8 cellular contexts compared by ENCODE assay signal in genomic region chr10:117541909-117542705, GRCh38. TPM values are rescaled to one million over a fixed set of nuclear protein-coding genes. Genes with fewer than 3 reads are reported as not detected.
DNase-seq lines count a peak whose midpoint lies in the region; ATAC-seq and TF ChIP-seq lines count a peak whose summit lies in the region.

No MANE protein-coding gene starts in this region.

- H3K56ac ChIP-seq in IMR-90 (ENCODE audit: extremely low read depth, insufficient read depth, low read length), result no peak overlapping the region

- H3K14ac ChIP-seq in IMR-90 (replicated peaks; ENCODE audit: low read depth, low read length), result no peak overlapping the region

- H2BK15ac ChIP-seq in IMR-90 (ENCODE audit: low read depth, low read length), result no peak overlapping the region

- TF ChIP-seq RAD21 in IMR-90 (IDR thresholded peaks at IDR 0.05; ENCODE audit: low read length), result no peak

- no peak overlapping the region for H3K9ac ChIP-seq in BLaER1 treated with 17β-estradiol and CSF1 and Interleukin-3, amounts not matched to agents 10 nM and 100 nM
- no peak overlapping the region for H3K9ac ChIP-seq in IMR-90 (ENCODE audit: low read depth, low read length)

- ATAC-seq in IMR-90 (ENCODE audit: low read depth), result no peak
- ATAC-seq in GM18511 (IDR thresholded peaks at IDR 0.05; ENCODE audit: unreplicated experiment), result no peak
- ATAC-seq in HG03460 (IDR thresholded peaks at IDR 0.05; ENCODE audit: unreplicated experiment), result no peak

- TF ChIP-seq CTCF in IMR-90 (conservative IDR thresholded peaks at IDR 0.05; ENCODE audit: low read depth, low read length), result no peak

- H3K9me3 ChIP-seq in BLaER1 treated with 17β-estradiol and CSF1 and Interleukin-3, amounts not matched to agents 10 nM and 100 nM (replicated peaks in 1 of 11), result peaks cover 22 to 32% (median 29%) of the 10 kb centered on the region in 11 experiments
- peaks cover 5% of the 10 kb centered on the region; the same call in 1 of the 2 replicates for H3K9me3 ChIP-seq in IMR-90 (ENCODE audit: control insufficient read depth, insufficient read depth, low read length)

- no peak overlapping the region for H4K5ac ChIP-seq in IMR-90 (ENCODE audit: low read depth, low read length)

- BruUV-seq in IMR-90 (replicated peaks; lab: Mats Ljungman, UMichigan), result no TSS peak

- no peak overlapping the region for H3K4ac ChIP-seq in IMR-90 (ENCODE audit: low read depth, low read length)

- no peak for TF ChIP-seq POLR2A in IMR-90 (IDR thresholded peaks at IDR 0.05; ENCODE audit: low read depth, low read length)

- WGBS in IMR-90 (ENCODE audit: extremely low coverage in 2 of 2, insufficient read length in 1 of 2), 2 experiments, result 2% methylated on average over 13 of the region's 62 CpGs; no CpG with 5 or more reads in 1 of the 2 experiments

- no peak overlapping the region for H4K91ac ChIP-seq in IMR-90 (ENCODE audit: insufficient read depth, low read depth, low read length)

- no peak overlapping the region for H3K18ac ChIP-seq in IMR-90 (ENCODE audit: low read depth, low read length)

- H3K4me2 ChIP-seq in BLaER1 treated with 17β-estradiol and CSF1 and Interleukin-3, amounts not matched to agents 10 nM and 100 nM, result peak overlapping the region in 6 of 11 experiments; percentile 12 to 69 (median 26); a peak in 8 of 22 replicates
- H3K4me2 ChIP-seq in IMR-90 (ENCODE audit: low read depth, low read length), result peak overlapping the region; percentile 88

- H2AFZ ChIP-seq in IMR-90 (replicated peaks; ENCODE audit: low read length, poor library complexity), result peak overlapping the region; percentile 35

- H3K27me3 ChIP-seq in BLaER1 treated with 17β-estradiol and CSF1 and Interleukin-3, amounts not matched to agents 10 nM and 100 nM, result peaks cover 100% of the 10 kb centered on the region in 11 experiments
- H3K27me3 ChIP-seq in IMR-90 (ENCODE audit: control insufficient read depth, insufficient read depth, low read length), result peaks cover 92% of the 10 kb centered on the region
- peaks cover 63% of the 10 kb centered on the region for H3K27me3 ChIP-seq in layer of hippocampus (ENCODE audit: control insufficient read depth, insufficient read depth, low read length)

- CTCF ChIA-PET in IMR-90 (lab: Yijun Ruan, JAX), result no interaction called here

- no peaks in the 10 kb centered on the region for H3K36me3 ChIP-seq in BLaER1 treated with 17β-estradiol and CSF1 and Interleukin-3, amounts not matched to agents 10 nM and 100 nM
- no peaks in the 10 kb centered on the region for H3K36me3 ChIP-seq in IMR-90 (ENCODE audit: control insufficient read depth, insufficient read depth, low read length)

- H3K23ac ChIP-seq in IMR-90 (ENCODE audit: low read depth, low read length), result no peak overlapping the region

- no peak overlapping the region for H4K8ac ChIP-seq in IMR-90 (ENCODE audit: low read depth in 2 of 2, low read length in 2 of 2)

- dilution Hi-C loops in IMR-90 (cut with HindIII; ENCODE audit: low sequenced_read_pairs, unreplicated experiment), result no loop called here

- no peaks in the 10 kb centered on the region for H3K9me1 ChIP-seq in IMR-90 (ENCODE audit: insufficient read depth, low read length)

- peaks cover 0 to 93% (median 82%) of the 10 kb centered on the region in 11 experiments; a peak in 19 of 22 replicates for H4K20me1 ChIP-seq in BLaER1 treated with 17β-estradiol and CSF1 and Interleukin-3, amounts not matched to agents 10 nM and 100 nM
- no peaks in the 10 kb centered on the region for H4K20me1 ChIP-seq in IMR-90 (ENCODE audit: insufficient read depth, low read length)

- no peak overlapping the region for H2BK20ac ChIP-seq in IMR-90 (ENCODE audit: low read depth, low read length)

- no peak overlapping the region for H2AK9ac ChIP-seq in IMR-90 (replicated peaks; ENCODE audit: low read depth, low read length, poor library complexity)

- H2BK5ac ChIP-seq in IMR-90 (ENCODE audit: low read depth, low read length, poor library complexity, severe bottlenecking), result no peak overlapping the region

- peak overlapping the region in 5 of 10 experiments; percentile 21 to 51 (median 33); a peak in 5 of 20 replicates for H3K4me3 ChIP-seq in BLaER1 treated with 17β-estradiol and CSF1 and Interleukin-3, amounts not matched to agents 10 nM and 100 nM
- no peak overlapping the region for H3K4me3 ChIP-seq in IMR-90 (ENCODE audit: insufficient read depth, low read depth, low read length)

- POLR2A ChIA-PET in IMR-90 (lab: Charles Lee; ENCODE audit: unreplicated experiment), result no interaction called here

- peaks cover 5 to 33% (median 12%) of the 10 kb centered on the region in 10 experiments; a peak in 18 of 20 replicates for H3K4me1 ChIP-seq in BLaER1 treated with 17β-estradiol and CSF1 and Interleukin-3, amounts not matched to agents 10 nM and 100 nM
- peaks cover 2% of the 10 kb centered on the region; the same call in 1 of the 2 replicates for H3K4me1 ChIP-seq in IMR-90 (ENCODE audit: control insufficient read depth, insufficient read depth, low read length)

- DNase-seq in IMR-90, result peak; percentile 2
- peak in 31 of 61 donors; percentile 19 to 75 (median 40) for DNase-seq in caudate nucleus (lab: John Stamatoyannopoulos, UW)
- DNase-seq in cortex of kidney (lab: John Stamatoyannopoulos, UW), result no peak
- DNase-seq in stimulated activated CD4-positive, alpha-beta T cell treated with anti-CD3 and anti-CD28 coated beads, Interleukin-1b, Interleukin-23, amount 100 ng/mL, for 48 hours, result no peak

- in situ Hi-C loops in IMR-90 (cut with MboI; ENCODE audit: low sequenced_read_pairs), result loop anchor here (5.0 kb wide), 1 partner anchor 700 kb away; no protein-coding TSS in a partner anchor

- intact Hi-C loops in IMR-90 (cut with micrococcal nuclease), result no loop called here

- H2AK5ac ChIP-seq in IMR-90 (ENCODE audit: low read depth, low read length), result no peak overlapping the region

- no peak overlapping the region for H3K27ac ChIP-seq in BLaER1 treated with 17β-estradiol and CSF1 and Interleukin-3, amounts not matched to agents 10 nM and 100 nM
- H3K27ac ChIP-seq in IMR-90 (ENCODE audit: insufficient read depth, low read length) (no peak overlapping the region), caudate nucleus (ENCODE audit: low read depth, low read length) (peak overlapping the region; percentile 78), layer of hippocampus (ENCODE audit: low read depth, low read length) (peak overlapping the region; percentile 43)

- no peak overlapping the region for H2BK120ac ChIP-seq in IMR-90 (ENCODE audit: low read depth, low read length)

- H3K79me1 ChIP-seq in IMR-90 (ENCODE audit: low read depth in 1 of 2, low read length in 2 of 2), result no peaks in the 10 kb centered on the region

TF ChIP-seq in IMR-90, 13 proteins besides CTCF, POLR2A, EP300 and RAD21:
- no peak for TF ChIP-seq MAZ (IDR thresholded peaks at IDR 0.05; ENCODE audit: borderline replicate concordance, low read depth, low read length)
- no peak for TF ChIP-seq RCOR1 (IDR thresholded peaks at IDR 0.05; ENCODE audit: insufficient replicate concordance, low read length)
- TF ChIP-seq CHD1 (IDR thresholded peaks at IDR 0.05; ENCODE audit: low read depth, low read length), result no peak
- no peak for TF ChIP-seq USF2 (IDR thresholded peaks at IDR 0.05; ENCODE audit: low read depth, low read length)
- no peak for TF ChIP-seq MXI1 (IDR thresholded peaks at IDR 0.05; ENCODE audit: borderline replicate concordance, low read depth, low read length)
- TF ChIP-seq MAFK (IDR thresholded peaks at IDR 0.05; ENCODE audit: low read depth, low read length), result no peak
- TF ChIP-seq BHLHE40 (IDR thresholded peaks at IDR 0.05; ENCODE audit: low read depth, low read length), result no peak
- TF ChIP-seq CEBPB (IDR thresholded peaks at IDR 0.05; ENCODE audit: low read depth, low read length), result no peak
- TF ChIP-seq, protein P1, sequence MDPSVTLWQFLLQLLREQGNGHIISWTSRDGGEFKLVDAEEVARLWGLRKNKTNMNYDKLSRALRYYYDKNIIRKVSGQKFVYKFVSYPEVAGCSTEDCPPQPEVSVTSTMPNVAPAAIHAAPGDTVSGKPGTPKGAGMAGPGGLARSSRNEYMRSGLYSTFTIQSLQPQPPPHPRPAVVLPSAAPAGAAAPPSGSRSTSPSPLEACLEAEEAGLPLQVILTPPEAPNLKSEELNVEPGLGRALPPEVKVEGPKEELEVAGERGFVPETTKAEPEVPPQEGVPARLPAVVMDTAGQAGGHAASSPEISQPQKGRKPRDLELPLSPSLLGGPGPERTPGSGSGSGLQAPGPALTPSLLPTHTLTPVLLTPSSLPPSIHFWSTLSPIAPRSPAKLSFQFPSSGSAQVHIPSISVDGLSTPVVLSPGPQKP (IDR thresholded peaks at IDR 0.05; ENCODE audit: borderline replicate concordance, low read depth, low read length), result no peak
- no peak for TF ChIP-seq FOS (IDR thresholded peaks at IDR 0.05; ENCODE audit: low read depth, low read length)
- no peak for TF ChIP-seq NFE2L2 (IDR thresholded peaks at IDR 0.05; ENCODE audit: low read depth, low read length)
- TF ChIP-seq RFX5 (IDR thresholded peaks at IDR 0.05; ENCODE audit: low read depth, low read length), result no peak
- TF ChIP-seq SMC3 (IDR thresholded peaks at IDR 0.05; ENCODE audit: low read depth, low read length), result no peak

RNA-seq across cellular contexts. Expression of gene EMX2, which starts 0.4 kb away (rescaled TPM):
- total RNA-seq in IMR-90 (2012; rRNA removed), result not detected in 2 replicates
- not detected in 2 replicates for polyA plus RNA-seq in IMR-90 (2012; rRNA removed)
- not detected in 2 replicates for polyA plus RNA-seq in IMR-90 (2012; cell fraction: cytosol; rRNA removed)
- not detected in 2 replicates for polyA plus RNA-seq in IMR-90 (2012; cell fraction: nucleus; rRNA removed; ENCODE audit: low replicate concordance)

Comparison
In these comparisons a context has a peak if more than half of its experiments do, and no peak if none do; other contexts are left out.
1. H3K27ac ChIP-seq: peak in caudate nucleus (single experiment) and layer of hippocampus (single experiment); none in BLaER1 treated with 17β-estradiol and CSF1 and Interleukin-3, amounts not matched to agents 10 nM and 100 nM (0 of 11) and IMR-90 (single experiment).
2. DNase-seq: peak in IMR-90 (single experiment) and caudate nucleus (31 of 61); none in cortex of kidney (single experiment) and stimulated activated CD4-positive, alpha-beta T cell treated with anti-CD3 and anti-CD28 coated beads, Interleukin-1b, Interleukin-23, amount 100 ng/mL, for 48 hours (single experiment).